ENCODE assay signal across 8 cellular contexts in genomic region chr19:3275583-3276340, GRCh38. TPM values are rescaled to one million over a fixed set of nuclear protein-coding genes. Genes with fewer than 3 reads are reported as not detected.
DNase-seq lines count a peak whose midpoint lies in the region; ATAC-seq, FAIRE-seq and TF ChIP-seq lines count a peak whose summit lies in the region.

No MANE protein-coding gene starts in this region.

- TF ChIP-seq CTCF in WI38 (IDR thresholded peaks at IDR 0.05; ENCODE audit: low read depth, low read length) = 0 out of 2 replicates have a peak, but pooled peaks have one; percentile 1
- no peak for TF ChIP-seq CTCF in breast epithelium (IDR thresholded peaks at IDR 0.05)

- H3K27me3 ChIP-seq in breast epithelium = peaks cover 5 to 10% of the 10 kb centered on the region in 2 donors

- DNase-seq in A172 (ENCODE audit: low spot score) (peak; percentile 88), GM19239 (ENCODE audit: insufficient read length, low spot score) (peak; percentile 88), NCI-H2171 (lab: John Stamatoyannopoulos, UW) (peak; percentile 94), breast epithelium (ENCODE audit: low spot score in 2 of 2) (peak; percentile 75 to 77), iris pigment epithelial cell (ENCODE audit: low read depth) (peak; percentile 83)
- DNase-seq in stimulated activated CD4-positive, alpha-beta T cell treated with anti-CD3 and anti-CD28 coated beads, Interleukin-1b, Interleukin-23, amount 100 ng/mL, for 4 hours (ENCODE audit: low read depth in 2 of 2) = peak; percentile 87 to 92

- no peaks in the 10 kb centered on the region for H3K4me1 ChIP-seq in breast epithelium

- no peaks in the 10 kb centered on the region for H3K36me3 ChIP-seq in breast epithelium

- peak; percentile 68 for FAIRE-seq in GM19239 (lab: Jason Lieb, UNC)

- no peak for ATAC-seq in GM18858 (IDR thresholded peaks at IDR 0.05; ENCODE audit: unreplicated experiment)

- peaks cover 6 to 8% of the 10 kb centered on the region in 2 donors for H3K9me3 ChIP-seq in breast epithelium

- no peak for TF ChIP-seq POLR2A in breast epithelium (IDR thresholded peaks at IDR 0.05)

- H3K4me3 ChIP-seq in WI38 (ENCODE audit: low read depth, low read length) = peak overlapping the region; percentile 53
- peak overlapping the region in 2 of 3 donors; percentile 53 to 67 for H3K4me3 ChIP-seq in breast epithelium

- intact Hi-C loops in breast epithelium (cut with DNase I; ENCODE audit: low total_unique reads) = loop anchor here (5.0 kb wide), 1 partner anchor 458 kb away; the partner anchor contains the start of gene ZNF554

- no peak overlapping the region for H3K27ac ChIP-seq in breast epithelium

RNA-seq across cellular contexts. Expression of gene CELF5, which starts 51.3 kb away (rescaled TPM):
- not detected in 2 replicates for total RNA-seq in A172 (2014; rRNA removed; shearing (Covaris generic))
- total RNA-seq in breast epithelium = under 1 TPM in 2 of 3 donors, not detected in 1; 0.33 to 0.59 TPM
